In genomic region chr4:38664704-38665401, GRCh38 we compare ENCODE assay signal across 8 cellular contexts. TPM values are rescaled to one million over a fixed set of nuclear protein-coding genes. Genes with fewer than 3 reads are reported as not detected.
DNase-seq lines count a peak whose midpoint lies in the region; ATAC-seq, FAIRE-seq and TF ChIP-seq lines count a peak whose summit lies in the region.

No MANE protein-coding gene starts in this region.

- H3K4me1 ChIP-seq in KMS-11 (ENCODE audit: low read depth, poor library complexity, severe bottlenecking), result peaks cover 36% of the 10 kb centered on the region
- peaks cover 20 to 33% of the 10 kb centered on the region in 2 experiments; a peak in 3 of 4 replicates for H3K4me1 ChIP-seq in SK-N-SH (ENCODE audit: control insufficient read depth in 1 of 2, insufficient read depth in 2 of 2, low read depth in 1 of 2, low read length in 1 of 2)
- H3K4me1 ChIP-seq in GM12878 (ENCODE audit: control insufficient read depth, insufficient read depth, low read length), result peaks cover 12% of the 10 kb centered on the region

- H3K27me3 ChIP-seq in KMS-11 (ENCODE audit: insufficient read depth, low read depth) (no peaks in the 10 kb centered on the region), SK-N-SH (ENCODE audit: insufficient read depth) (no peaks in the 10 kb centered on the region), GM12878 (replicated peaks in 1 of 2; ENCODE audit: control insufficient read depth in 2 of 2, insufficient read depth in 2 of 2, low read length in 1 of 2) (peaks cover 0 to 4% of the 10 kb centered on the region in 2 experiments; a peak in 1 of 4 replicates)

- no peak for FAIRE-seq in GM12878 (lab: Jason Lieb, UNC)

- ATAC-seq in GM12878, result peak; percentile 13
- no peak for ATAC-seq in GM21367 (IDR thresholded peaks at IDR 0.05; ENCODE audit: unreplicated experiment)
- ATAC-seq in GM18498 (IDR thresholded peaks at IDR 0.05; ENCODE audit: unreplicated experiment), result no peak

- in situ Hi-C loops in GM12878 (cut with MboI), result no loop called here

- peaks cover 18% of the 10 kb centered on the region for H3F3A ChIP-seq in SK-N-SH (replicated peaks; ENCODE audit: insufficient read depth)

- TF ChIP-seq EP300 in SK-N-SH (IDR thresholded peaks at IDR 0.05; ENCODE audit: borderline replicate concordance in 1 of 2, low read depth in 1 of 2, low read length in 1 of 2) (no peak), GM12878 (IDR thresholded peaks at IDR 0.05; ENCODE audit: borderline replicate concordance in 1 of 2, control insufficient read depth in 1 of 2, low read depth in 2 of 2, low read length in 2 of 2) (no peak)

- H3K9me3 ChIP-seq in SK-N-SH (no peaks in the 10 kb centered on the region), GM12878 (replicated peaks; ENCODE audit: control insufficient read depth, insufficient read depth, low read length) (no peaks in the 10 kb centered on the region)

- no peaks in the 10 kb centered on the region for H3K9me2 ChIP-seq in SK-N-SH

- H3K4me2 ChIP-seq in KMS-11 (peak overlapping the region; percentile 56), SK-N-SH (peak overlapping the region; percentile 83), GM12878 (ENCODE audit: control insufficient read depth, insufficient read depth) (peak overlapping the region; percentile 89)

- H3K27ac ChIP-seq in KMS-11 (peak overlapping the region; percentile 32; the same call in 1 of the 2 replicates), SK-N-SH (ENCODE audit: low read depth in 2 of 2, low read length in 1 of 2) (peak overlapping the region; percentile 97 to 99), GM12878 (ENCODE audit: control insufficient read depth, insufficient read depth) (peak overlapping the region; percentile 68)

- DNase-seq in DMS79 (lab: John Stamatoyannopoulos, UW) (peak; percentile 22), SK-N-SH (peak; percentile 78), GM12878 (ENCODE audit: low read depth, low spot score) (no peak), retinal pigment epithelial cell (ENCODE audit: low read depth) (no peak)

- 2% methylated on average over 37 of the region's 53 CpGs for WGBS in SK-N-SH (ENCODE audit: low lambda C conversion rate)
- 7% methylated on average over 28 of the region's 53 CpGs for WGBS in GM12878 (ENCODE audit: insufficient coverage, insufficient replicate concordance, low lambda C conversion rate, missing lambda C conversion rate)

- RAD21 ChIA-PET in GM12878 (lab: Charles Lee; ENCODE audit: unreplicated experiment), result no interaction called here

- TF ChIP-seq RAD21 in SK-N-SH (IDR thresholded peaks at IDR 0.05; ENCODE audit: low read length) (no peak), GM12878 (IDR thresholded peaks at IDR 0.05; ENCODE audit: insufficient read depth, low read depth, low read length) (no peak)

- SMC1A ChIA-PET in GM12878 (lab: Charles Lee; ENCODE audit: uncharacterized antibody, unreplicated experiment), result interaction anchor here (3.9 to 8.4 kb wide), 2 partner anchors 11 to 344 kb away, joined by 26 to 79 read pairs; no protein-coding TSS in a partner anchor

- H4K20me1 ChIP-seq in KMS-11 (ENCODE audit: insufficient read depth), result no peaks in the 10 kb centered on the region
- peaks cover 7% of the 10 kb centered on the region; the same call in 1 of the 2 replicates for H4K20me1 ChIP-seq in SK-N-SH (ENCODE audit: insufficient read depth)
- H4K20me1 ChIP-seq in GM12878 (ENCODE audit: control insufficient read depth, insufficient read depth), result no peaks in the 10 kb centered on the region

- CTCF ChIA-PET in SK-N-SH (lab: Yijun Ruan, JAX) (interaction anchor here (1.0 to 1.5 kb wide), 3 partner anchors 10 to 600 kb away, joined by 3 to 5 read pairs (median 3); no protein-coding TSS in a partner anchor), GM12878 (lab: Yijun Ruan, JAX) (interaction anchor here (1.0 to 3.1 kb wide), 2 partner anchors 11 to 485 kb away, joined by 3 to 24 read pairs; no protein-coding TSS in a partner anchor)

- H3K36me3 ChIP-seq in KMS-11 (ENCODE audit: insufficient read depth), result no peaks in the 10 kb centered on the region
- H3K36me3 ChIP-seq in SK-N-SH (replicated peaks in 1 of 2; ENCODE audit: control insufficient read depth in 1 of 2, insufficient read depth in 2 of 2, low read length in 1 of 2), result peaks cover 0 to 3% of the 10 kb centered on the region in 2 experiments
- H3K36me3 ChIP-seq in GM12878 (ENCODE audit: control insufficient read depth in 2 of 2, insufficient read depth in 2 of 2, low read length in 1 of 2), result no peaks in the 10 kb centered on the region

- H3K9ac ChIP-seq in KMS-11 (peak overlapping the region; percentile 76), SK-N-SH (peak overlapping the region; percentile 97), GM12878 (ENCODE audit: control insufficient read depth, insufficient read depth, low read length) (peak overlapping the region; percentile 75)

- H2AFZ ChIP-seq in KMS-11 (ENCODE audit: low read depth), result peak overlapping the region; percentile 49; the same call in 1 of the 2 replicates
- H2AFZ ChIP-seq in SK-N-SH (ENCODE audit: low read depth), result no peak overlapping the region
- peak overlapping the region; percentile 17; the same call in 1 of the 2 replicates for H2AFZ ChIP-seq in GM12878 (ENCODE audit: control insufficient read depth, low read depth, low read length)

- no peak for TF ChIP-seq CTCF in KMS-11 (conservative IDR thresholded peaks at IDR 0.05; ENCODE audit: low read depth, low read length)
- no peak for TF ChIP-seq CTCF in SK-N-SH (IDR thresholded peaks at IDR 0.05)
- TF ChIP-seq CTCF in GM12878 (IDR thresholded peaks at IDR 0.05 in 2 of 3, conservative IDR thresholded peaks at IDR 0.05 in 1 of 3; ENCODE audit: control insufficient read depth in 2 of 3, extremely low read depth in 1 of 3, insufficient read depth in 1 of 3, low read depth in 3 of 3, low read length in 3 of 3), result no peak
- no peak for TF ChIP-seq CTCF in retinal pigment epithelial cell (conservative IDR thresholded peaks at IDR 0.05; ENCODE audit: low read depth, low read length)

- TF ChIP-seq POLR2A in GM12878 (IDR thresholded peaks at IDR 0.05; ENCODE audit: low read depth, low read length), result peak; percentile 36; the same call in 1 of the 2 replicates

- H3K79me2 ChIP-seq in KMS-11 (ENCODE audit: insufficient read depth, low read depth) (peaks cover 11% of the 10 kb centered on the region; the same call in 1 of the 2 replicates), SK-N-SH (ENCODE audit: insufficient read depth) (peaks cover 72% of the 10 kb centered on the region), GM12878 (ENCODE audit: control insufficient read depth, insufficient read depth, low read length) (peaks cover 52% of the 10 kb centered on the region)

- intact Hi-C loops in GM12878 (cut with micrococcal nuclease; ENCODE audit: unreplicated experiment), result loop anchor here (5.0 kb wide), 1 partner anchor 143 kb away; no protein-coding TSS in a partner anchor

- no TSS peak for BruUV-seq in GM12878 (replicated peaks; lab: Mats Ljungman, UMichigan)

- H3K4me3 ChIP-seq in KMS-11 (IDR thresholded peaks at IDR 0.05; ENCODE audit: insufficient read depth, low read depth, low read length) (peak overlapping the region; percentile 47), SK-N-SH (ENCODE audit: low read depth in 2 of 2, low read length in 1 of 2) (peak overlapping the region; percentile 85 to 88), GM12878 (peak overlapping the region; percentile 78), iPS-11a (ENCODE audit: low read depth, low read length) (peak overlapping the region; percentile 69), retinal pigment epithelial cell (ENCODE audit: low read length) (peak overlapping the region; percentile 82)

- POLR2A ChIA-PET in SK-N-SH (lab: Yijun Ruan, JAX) (interaction anchor here (0.8 kb wide), 2 partner anchors 10 to 335 kb away, joined by 3 read pairs; no protein-coding TSS in a partner anchor), GM12878 (lab: Charles Lee) (no interaction called here)

TF ChIP-seq in SK-N-SH, 30 proteins besides CTCF, POLR2A, EP300 and RAD21 (continues in another document):
- no peak for TF ChIP-seq RCOR1 (IDR thresholded peaks at IDR 0.05; ENCODE audit: low read length)

TF ChIP-seq in GM12878, 131 proteins besides CTCF, POLR2A, EP300 and RAD21:
- TF ChIP-seq EED (IDR thresholded peaks at IDR 0.05; ENCODE audit: low read depth) (peak; percentile 38), IKZF1 (conservative IDR thresholded peaks at IDR 0.05) (0 out of 2 replicates have a peak, but pooled peaks have one; percentile 34), IKZF2 (IDR thresholded peaks at IDR 0.05) (peak in 1 of 2 experiments; percentile 21; a peak in 1 of 4 replicates), TCF12 (IDR thresholded peaks at IDR 0.05; ENCODE audit: low read depth, low read length) (no peak), EZH2 (IDR thresholded peaks at IDR 0.05; ENCODE audit: borderline replicate concordance, control insufficient read depth, low read depth, low read length) (no peak)

RNA-seq across cellular contexts. Expression of gene KLF3, which starts 0.9 kb away (rescaled TPM):
- polyA plus RNA-seq in SK-N-SH (2012; rRNA removed) (8.2 and 8.9 TPM in 2 replicates), GM12878 (2011; rRNA removed) (4.1 and 4.7 TPM in 2 replicates), GM12878 (2014; fragmentation: Illumina TruSeq; extraction: Trizol) (4.1 and 4.9 TPM in 2 replicates), GM12878 (2014; fragmentation: Nextera tagmentation; extraction: Ambion mirVana) (1 to 10 TPM; 1.4 to 1.5 TPM), GM12878 (2014; rRNA removed) (2.4 TPM in 2 replicates), GM12878 (2016; fragmentation: Nextera tagmentation; extraction: Ambion mirVana) (1 to 10 TPM; 1.4 to 1.7 TPM)
- polyA plus RNA-seq in SK-N-SH (2012; cell fraction: cytosol; rRNA removed), result 9.7 and 10.4 TPM in 2 replicates
- polyA plus RNA-seq in SK-N-SH (2012; cell fraction: nucleus; rRNA removed), result 6.0 and 11.1 TPM in 2 replicates
- 9.0 and 9.1 TPM in 2 replicates for total RNA-seq in GM12878 (2013; cell fraction: nucleolus; rRNA removed)
- total RNA-seq in GM12878 (2014; rRNA removed) (2.2 and 2.3 TPM in 2 replicates), GM12878 (2014; rRNA removed; fragmentation: Illumina TruSeq; extraction: Trizol) (1.9 and 2.6 TPM in 2 replicates), GM12878 (2021) (5.7 and 5.8 TPM in 2 replicates)
- polyA plus RNA-seq in GM12878 (2011; ENCODE audit: low read depth), result 11.5 TPM
- 3.3 TPM in 2 replicates for polyA plus RNA-seq in GM12878 (2011; cell fraction: cytosol; rRNA removed)
- 5.8 and 6.0 TPM in 2 replicates for polyA plus RNA-seq in GM12878 (2011; cell fraction: nucleus; rRNA removed)
- polyA plus RNA-seq in GM12878 (2012), result 15.4 and 15.8 TPM in 2 replicates
- polyA minus RNA-seq in GM12878 (2011; rRNA and poly(A)+ RNA removed), result 7.2 and 9.9 TPM in 2 replicates
- polyA minus RNA-seq in GM12878 (2011; cell fraction: cytosol; rRNA and poly(A)+ RNA removed), result 2.8 and 3.8 TPM in 2 replicates
- polyA minus RNA-seq in GM12878 (2011; cell fraction: nucleus; rRNA and poly(A)+ RNA removed), result 12.6 and 20.4 TPM in 2 replicates

Comparison
In these comparisons a context has a peak if more than half of its experiments do, and no peak if none do; other contexts are left out.
1. DNase-seq: peak in DMS79 (single experiment) and SK-N-SH (single experiment); none in GM12878 (single experiment) and retinal pigment epithelial cell (single experiment).
2. H3K27ac ChIP-seq: peak in every context shown above with its lines; median percentile 98 in SK-N-SH; 68 in GM12878; 32 in KMS-11.
3. Peak in every context shown above with its lines, with median percentiles within 50 percentile points of each other: H3K4me2 ChIP-seq, H3K4me3 ChIP-seq and H3K9ac ChIP-seq.